11 cellular contexts compared by ENCODE assay signal in the genomic region with DNA sequence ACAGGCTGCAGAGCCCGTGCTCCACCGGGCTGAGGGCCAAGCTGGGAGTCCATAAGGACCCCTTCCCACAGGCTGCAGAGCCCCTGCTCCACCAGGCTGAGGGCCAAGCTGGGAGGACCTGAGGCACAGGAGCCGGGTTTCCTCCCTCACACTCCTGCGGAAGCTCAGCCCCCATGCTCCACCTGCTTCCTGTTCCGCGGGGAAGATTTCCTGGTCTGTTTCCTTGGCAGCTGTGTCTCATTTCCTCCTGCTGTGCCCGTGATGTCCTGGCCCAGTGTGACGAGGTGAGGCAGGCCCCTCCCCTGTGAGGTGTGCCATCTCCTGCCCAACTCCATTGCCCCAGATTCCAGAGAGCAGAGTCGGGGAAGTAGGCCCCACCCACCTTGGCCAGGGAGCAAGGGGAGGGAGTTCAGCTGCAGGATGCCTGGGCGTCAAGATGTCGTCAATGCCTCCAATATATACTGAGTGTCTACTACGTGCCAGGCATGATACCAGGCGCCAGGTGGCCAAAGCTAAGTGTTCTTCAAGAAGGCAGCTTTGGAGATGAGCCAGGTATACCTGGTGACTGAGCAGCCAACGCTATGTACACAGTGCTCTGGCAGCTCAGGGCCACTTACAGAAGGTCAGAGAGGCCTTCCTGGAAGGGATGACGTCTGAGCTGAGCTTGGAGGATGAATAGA. TPM values are rescaled to one million over a fixed set of nuclear protein-coding genes. Genes with fewer than 3 reads are reported as not detected.
DNase-seq lines count a peak whose midpoint lies in the region; ATAC-seq and TF ChIP-seq lines count a peak whose summit lies in the region.
"Had no signal": no experiment of that assay in that cellular context is flagged by ENCODE, and none has a peak within 500 bp of the region (broad histone marks: within the 10 kb centered on the region; RNA-seq: fewer than 3 reads in every experiment).

No MANE protein-coding gene starts in this region.

- no peaks in the 10 kb centered on the region for H3K36me3 ChIP-seq in smooth muscle cell (ENCODE audit: low read depth)

- H3K79me2 ChIP-seq in smooth muscle cell (ENCODE audit: low read depth), result peaks cover 33% of the 10 kb centered on the region

- H3F3A ChIP-seq in smooth muscle cell (ENCODE audit: low read depth), result peaks cover 43% of the 10 kb centered on the region

- peaks cover 13% of the 10 kb centered on the region for H3K4me1 ChIP-seq in smooth muscle cell (ENCODE audit: low read depth)

- no peak overlapping the region for H3K4me3 ChIP-seq in Jurkat, Clone E6-1 (ENCODE audit: low read length)
- no peak overlapping the region for H3K4me3 ChIP-seq in smooth muscle cell

- no peak overlapping the region for H3K9ac ChIP-seq in smooth muscle cell (ENCODE audit: low read depth)

- H4K20me1 ChIP-seq in smooth muscle cell (ENCODE audit: low read depth), result peaks cover 29% of the 10 kb centered on the region

- peak overlapping the region; percentile 93 for H3K27ac ChIP-seq in smooth muscle cell (ENCODE audit: low read depth)

- WGBS in smooth muscle cell (ENCODE audit: low lambda C conversion rate), result 66% methylated on average over 15 of the region's 15 CpGs

- ATAC-seq in esophagus mucosa, result peak; percentile 83
- no peak for ATAC-seq in HG02840 (IDR thresholded peaks at IDR 0.05; ENCODE audit: low FRiP score, unreplicated experiment)

- peak overlapping the region; percentile 11 for H3K4me2 ChIP-seq in smooth muscle cell

- DNase-seq in Jurkat, Clone E6-1 (ENCODE audit: low read depth, low spot score), result peak; percentile 30
- DNase-seq in NCI-H446 treated with DMSO at 0.1 percent for 48 hours (lab: John Stamatoyannopoulos, UW) (peak; percentile 78), smooth muscle cell (lab: John Stamatoyannopoulos, UW; ENCODE audit: unreplicated experiment) (no peak), T-helper 2 cell (no peak), islet precursor cell (no peak)
- DNase-seq: activated naive CD4-positive, alpha-beta T cell treated with anti-CD3 and anti-CD28 coated beads, Interleukin-2, amount 50 U/mL, for 16 hours; kidney glomerular epithelial cell; MM.1S; T1000 had no signal

- H3K9me3 ChIP-seq in smooth muscle cell (replicated peaks; ENCODE audit: low read depth), result no peaks in the 10 kb centered on the region

- no peak for TF ChIP-seq CTCF in smooth muscle cell (IDR thresholded peaks at IDR 0.05; ENCODE audit: borderline replicate concordance, insufficient read depth, poor library complexity, severe bottlenecking)

- no peaks in the 10 kb centered on the region for H3K27me3 ChIP-seq in smooth muscle cell (ENCODE audit: low read depth)

- no peak overlapping the region for H2AFZ ChIP-seq in smooth muscle cell (ENCODE audit: low read depth)

RNA-seq across cellular contexts. Expression of a gene that starts 58.8 kb away (rescaled TPM):
- polyA plus RNA-seq in Jurkat, Clone E6-1 (2012; ENCODE audit: insufficient read depth, insufficient read length), result 2.8 TPM
- total RNA-seq in esophagus mucosa, result 26.4 TPM
- 52.3 and 60.1 TPM in 2 replicates for total RNA-seq in smooth muscle cell
- polyA plus RNA-seq in smooth muscle cell, result 65.2 and 71.1 TPM in 2 replicates

Comparison
In these comparisons a context has a peak if more than half of its experiments do, and no peak if none do; other contexts are left out.
1. DNase-seq: peak in Jurkat, Clone E6-1 (single experiment) and NCI-H446 treated with DMSO at 0.1 percent for 48 hours (single experiment); none in smooth muscle cell (single experiment), T-helper 2 cell (0 of 5) and islet precursor cell (single experiment).